27 cellular contexts compared by ENCODE assay signal in genomic region chr17:61670691-61671090, GRCh38.
"Had no signal": no experiment of that assay in that cellular context is flagged by ENCODE, and none has a peak within 500 bp of the region (broad histone marks: within the 10 kb centered on the region; RNA-seq: fewer than 3 reads in every experiment).

No MANE protein-coding gene starts in this region.

- H3K4me1 ChIP-seq: stomach, suprapubic skin, testis, thyroid gland, tibial artery, tibial nerve, transverse colon, upper lobe of left lung, upper lobe of right lung, uterus, vagina had no signal

- DNase-seq: stimulated activated CD4-positive, alpha-beta T cell treated with anti-CD3 and anti-CD28 coated beads, Interleukin-2, amount 100 ng/mL, for 24 hours; stimulated activated CD4-positive, alpha-beta T cell treated with anti-CD3 and anti-CD28 coated beads, Interleukin-2, amount 100 ng/mL, for 48 hours; stimulated activated CD4-positive, alpha-beta T cell treated with anti-CD3 and anti-CD28 coated beads, Interleukin-4, amount 100 ng/mL, for 1 hour; stimulated activated CD4-positive, alpha-beta T cell treated with anti-CD3 and anti-CD28 coated beads, Interleukin-4, amount 100 ng/mL, for 24 hours; stimulated activated CD4-positive, alpha-beta T cell treated with anti-CD3 and anti-CD28 coated beads, Interleukin-4, amount 100 ng/mL, for 4 hours; stimulated activated CD8-positive, alpha-beta memory T cell treated with anti-CD3 and anti-CD28 coated beads, Interleukin-4, amount 100 ng/mL, for 48 hours; stimulated activated naive B cell treated with anti-CD40 and anti-IgM and Interleukin-4, amounts not matched to agents 10 μg/mL and 1 μg/mL and 100 μg/mL, for 72 hours; stimulated activated naive CD4-positive, alpha-beta T cell; stimulated activated naive CD4-positive, alpha-beta T cell treated with Interleukin-2 at 50 U/mL for 16 hours; stimulated activated naive CD8-positive, alpha-beta T cell treated with anti-CD3 and anti-CD28 coated beads, Interleukin-15, amount 100 ng/mL, for 72 hours; stimulated activated naive CD8-positive, alpha-beta T cell treated with anti-CD3 and anti-CD28 coated beads, Interleukin-15, Interleukin-2, amounts not matched to agents 100 U/mL and 50 U/mL, for 24 hours; stomach; substantia nigra; testis; thyroid gland; tibial artery; transverse colon; trophoblast cell; upper lobe of left lung; upper lobe of right lung; uterus had no signal

- H3K4me3 ChIP-seq: stomach, suprapubic skin, testis, thoracic aorta, thyroid gland, tibial artery, tibial nerve, transverse colon, upper lobe of left lung, upper lobe of right lung, uterus, vagina had no signal

- ATAC-seq: stimulated activated effector memory CD8-positive, alpha-beta T cell treated with anti-CD3 and anti-CD28 coated beads, Interleukin-12 subunit alpha, Interleukin-12 subunit beta, amount 100 ng/mL, for 72 hours; stimulated activated memory B cell treated with anti-CD40 and anti-IgM and Interleukin-4, amounts not matched to agents 10 μg/mL and 1 μg/mL and 100 μg/mL, for 72 hours; stimulated activated naive B cell treated with anti-CD40 and anti-IgM and Interleukin-4, amounts not matched to agents 10 μg/mL and 1 μg/mL and 100 μg/mL, for 72 hours; stimulated activated naive CD8-positive, alpha-beta T cell treated with anti-CD3 and anti-CD28 coated beads, Interleukin-15, amount 100 ng/mL, for 72 hours; stimulated activated naive CD8-positive, alpha-beta T cell treated with anti-CD3 and anti-CD28 coated beads, Interleukin-15, Interleukin-2, amounts not matched to agents 100 U/mL and 50 U/mL, for 24 hours; upper lobe of right lung had no signal

- H3K27me3 ChIP-seq: stomach, suprapubic skin, testis, thyroid gland, tibial artery, tibial nerve, transverse colon, upper lobe of left lung, upper lobe of right lung, uterus, vagina had no signal

- H3K27ac ChIP-seq: stomach, suprapubic skin, testis, thoracic aorta, thyroid gland, tibial artery, tibial nerve, transverse colon, upper lobe of left lung, upper lobe of right lung, uterus, vagina had no signal

- H3K36me3 ChIP-seq: stomach, suprapubic skin, thoracic aorta, thyroid gland, tibial artery, tibial nerve, transverse colon, upper lobe of left lung, upper lobe of right lung, uterus, vagina had no signal

- H3K9me3 ChIP-seq: stomach, suprapubic skin, testis, thoracic aorta, thyroid gland, tibial artery, transverse colon, upper lobe of left lung, upper lobe of right lung, uterus, vagina had no signal
